ENCODE assay signal across 8 cellular contexts in the genomic region with DNA sequence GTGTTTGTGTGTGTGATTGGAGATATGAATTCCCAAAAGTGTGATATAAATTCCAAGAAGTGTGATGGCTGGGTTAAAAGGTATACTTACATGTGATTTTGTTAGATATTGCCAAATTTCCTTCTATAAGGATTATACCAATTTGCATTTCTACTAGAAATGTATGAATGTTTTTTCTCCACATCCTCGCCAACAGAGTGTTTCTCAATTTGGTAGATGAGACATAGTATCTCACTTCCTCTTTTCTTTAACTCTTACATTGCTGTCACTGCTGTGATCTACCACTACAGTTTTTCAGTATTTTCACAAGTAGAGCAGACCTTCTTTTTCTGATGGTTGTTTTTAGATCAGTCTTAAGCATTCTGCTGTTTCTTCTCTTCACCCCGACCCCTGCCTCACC.
DNase-seq lines count a peak whose midpoint lies in the region; ATAC-seq and TF ChIP-seq lines count a peak whose summit lies in the region.

No MANE protein-coding gene starts in this region.

- peaks cover 0 to under 1% of the 10 kb centered on the region in 2 donors for H3K9me3 ChIP-seq in lung (ENCODE audit: control insufficient read depth in 2 of 2, insufficient read depth in 1 of 2, low read length in 1 of 2)

- 26 to 43% methylated on average over 2 of the region's 2 CpGs for WGBS in lung, 2 donors

- H3K27ac Mint-ChIP-seq in glutamatergic neuron (ENCODE audit: unreplicated experiment), result no peak overlapping the region

- no peaks in the 10 kb centered on the region for H3K27me3 ChIP-seq in lung (ENCODE audit: control insufficient read depth, insufficient read depth)

- peaks cover 0 to 3% of the 10 kb centered on the region in 2 donors for H3K36me3 ChIP-seq in lung (ENCODE audit: control insufficient read depth in 2 of 2, insufficient read depth in 2 of 2, low read length in 2 of 2)

- intact Hi-C loops in Right ventricle myocardium superior (cut with DNase I), result no loop called here

- DNase-seq in NCI-H226 (peak; percentile 10), lung (ENCODE audit: low spot score) (no peak), glutamatergic neuron (no peak), coronary artery (ENCODE audit: low spot score) (no peak), superior temporal gyrus (ENCODE audit: extremely low spot score) (no peak), Right ventricle myocardium superior (no peak)

- no peak overlapping the region for H3K4me3 Mint-ChIP-seq in glutamatergic neuron (ENCODE audit: unreplicated experiment)

- H3K27ac ChIP-seq in lung (ENCODE audit: low read depth in 1 of 2, low read length in 1 of 2) (no peak overlapping the region), coronary artery (no peak overlapping the region)

- TF ChIP-seq CTCF in lung (IDR thresholded peaks at IDR 0.05; ENCODE audit: control extremely low read depth, extremely low read depth), result no peak
- TF ChIP-seq CTCF in glutamatergic neuron (IDR thresholded peaks at IDR 0.05; ENCODE audit: partially characterized antibody, unreplicated experiment), result no peak
- no peak for TF ChIP-seq CTCF in coronary artery (IDR thresholded peaks at IDR 0.05)

- peaks cover 3% of the 10 kb centered on the region for H3K4me1 Mint-ChIP-seq in glutamatergic neuron (ENCODE audit: low read depth, unreplicated experiment)

- H3K4me1 ChIP-seq in lung (ENCODE audit: control insufficient read depth in 2 of 2, insufficient read depth in 2 of 2, low read length in 2 of 2), result no peaks in the 10 kb centered on the region

- peaks cover 5% of the 10 kb centered on the region for H3K36me3 Mint-ChIP-seq in glutamatergic neuron (ENCODE audit: unreplicated experiment)

- peak; percentile 99 for ATAC-seq in GM18870 (IDR thresholded peaks at IDR 0.05; ENCODE audit: unreplicated experiment)
- ATAC-seq in HG02840 (IDR thresholded peaks at IDR 0.05; ENCODE audit: low FRiP score, unreplicated experiment), result peak; percentile 96
- peak; percentile 27 for ATAC-seq in lung (ENCODE audit: insufficient read depth, low FRiP score)
- no peak for ATAC-seq in Right ventricle myocardium superior (ENCODE audit: poor library complexity)

- H3K27me3 Mint-ChIP-seq in glutamatergic neuron (ENCODE audit: unreplicated experiment), result no peaks in the 10 kb centered on the region

- H3K4me3 ChIP-seq in lung (no peak overlapping the region), coronary artery (no peak overlapping the region)

- H3K9me3 Mint-ChIP-seq in glutamatergic neuron (ENCODE audit: unreplicated experiment), result peaks cover 3% of the 10 kb centered on the region
